ENCODE assay signal across 1 cellular context in the genomic region with DNA sequence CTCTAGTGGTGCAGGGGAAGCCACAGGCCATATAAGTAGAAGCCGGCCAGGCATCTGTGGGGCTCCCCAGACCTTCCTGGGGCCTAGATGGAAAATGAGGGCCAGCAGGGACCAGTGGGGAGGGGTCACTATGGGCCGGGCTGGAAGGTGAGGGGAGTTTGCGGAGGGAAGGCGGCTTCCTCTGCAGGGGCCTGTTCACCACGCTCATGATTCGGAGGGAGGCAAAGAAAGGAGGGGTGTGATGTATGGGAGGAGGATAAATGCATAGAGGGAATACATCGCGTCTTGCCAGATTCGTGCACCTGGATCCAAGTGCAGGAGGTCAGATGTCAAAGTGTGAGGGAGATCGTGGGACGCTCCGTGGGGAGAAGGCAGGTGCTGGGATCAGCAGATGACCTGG.
TF ChIP-seq lines count a peak whose summit lies in the region.

No MANE protein-coding gene starts in this region.

TF ChIP-seq in IMR-90, 13 proteins besides CTCF, POLR2A, EP300 and RAD21 (continued from another document):
- no peak for TF ChIP-seq BHLHE40 (IDR thresholded peaks at IDR 0.05; ENCODE audit: low read depth, low read length)
- TF ChIP-seq NFE2L2 (IDR thresholded peaks at IDR 0.05; ENCODE audit: low read depth, low read length) = no peak
- TF ChIP-seq, protein P1, sequence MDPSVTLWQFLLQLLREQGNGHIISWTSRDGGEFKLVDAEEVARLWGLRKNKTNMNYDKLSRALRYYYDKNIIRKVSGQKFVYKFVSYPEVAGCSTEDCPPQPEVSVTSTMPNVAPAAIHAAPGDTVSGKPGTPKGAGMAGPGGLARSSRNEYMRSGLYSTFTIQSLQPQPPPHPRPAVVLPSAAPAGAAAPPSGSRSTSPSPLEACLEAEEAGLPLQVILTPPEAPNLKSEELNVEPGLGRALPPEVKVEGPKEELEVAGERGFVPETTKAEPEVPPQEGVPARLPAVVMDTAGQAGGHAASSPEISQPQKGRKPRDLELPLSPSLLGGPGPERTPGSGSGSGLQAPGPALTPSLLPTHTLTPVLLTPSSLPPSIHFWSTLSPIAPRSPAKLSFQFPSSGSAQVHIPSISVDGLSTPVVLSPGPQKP (IDR thresholded peaks at IDR 0.05; ENCODE audit: borderline replicate concordance, low read depth, low read length) = no peak
- no peak for TF ChIP-seq SMC3 (IDR thresholded peaks at IDR 0.05; ENCODE audit: low read depth, low read length)
- no peak for TF ChIP-seq RCOR1 (IDR thresholded peaks at IDR 0.05; ENCODE audit: insufficient replicate concordance, low read length)
- no peak for TF ChIP-seq CHD1 (IDR thresholded peaks at IDR 0.05; ENCODE audit: low read depth, low read length)
- TF ChIP-seq MAFK (IDR thresholded peaks at IDR 0.05; ENCODE audit: low read depth, low read length) = no peak
- TF ChIP-seq FOS (IDR thresholded peaks at IDR 0.05; ENCODE audit: low read depth, low read length) = no peak
- no peak for TF ChIP-seq MXI1 (IDR thresholded peaks at IDR 0.05; ENCODE audit: borderline replicate concordance, low read depth, low read length)
- TF ChIP-seq RFX5 (IDR thresholded peaks at IDR 0.05; ENCODE audit: low read depth, low read length) = no peak
